12 cellular contexts compared by ENCODE assay signal in the genomic region with DNA sequence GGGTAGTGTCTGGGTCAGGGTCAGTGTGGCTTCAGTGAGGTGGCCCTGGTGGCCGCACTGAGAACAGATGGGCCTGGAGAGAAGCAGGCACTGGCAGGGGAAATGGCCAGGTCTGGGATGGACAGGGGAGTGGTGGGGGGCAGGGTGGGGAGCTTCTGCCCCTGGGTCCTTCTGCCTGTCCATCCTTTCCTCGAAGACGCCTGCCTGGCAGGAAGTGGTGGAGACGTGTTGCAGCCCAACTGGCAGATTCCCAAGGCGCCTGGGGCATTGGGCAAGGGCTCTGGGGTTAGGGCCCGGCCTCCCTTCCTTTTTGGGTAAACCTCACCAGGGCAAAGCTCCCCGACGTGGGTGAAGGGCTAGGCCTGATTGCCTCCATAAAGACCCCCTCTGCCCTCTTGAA. TPM values are rescaled to one million over a fixed set of nuclear protein-coding genes. Genes with fewer than 3 reads are reported as not detected.
DNase-seq lines count a peak whose midpoint lies in the region; ATAC-seq and TF ChIP-seq lines count a peak whose summit lies in the region.
"Had no signal": no experiment of that assay in that cellular context is flagged by ENCODE, and none has a peak within 500 bp of the region (broad histone marks: within the 10 kb centered on the region; RNA-seq: fewer than 3 reads in every experiment).

No MANE protein-coding gene starts in this region.

- DNase-seq in CD1c-positive myeloid dendritic cell (ENCODE audit: extremely low spot score) (peak; percentile 39), PC-3 (peak; percentile 53), foreskin melanocyte (peak; percentile 59), posterior cingulate gyrus (peak in 6 of 10 donors; percentile 31 to 91 (median 52)), mesenteric fat pad (ENCODE audit: low spot score) (no peak), NCI-H345 treated with DMSO at 0.1 percent for 48 hours (lab: John Stamatoyannopoulos, UW; ENCODE audit: unreplicated experiment) (no peak), NCI-H748 treated with DMSO at 0.1 percent for 48 hours (lab: John Stamatoyannopoulos, UW) (no peak), NCI-H1105 (lab: John Stamatoyannopoulos, UW) (no peak)
- DNase-seq: activated CD8-positive, alpha-beta memory T cell treated with anti-CD3 and anti-CD28 coated beads for 24 hours; effector memory CD8-positive, alpha-beta T cell; NCI-H774; nephron progenitor cell had no signal

- H3K9me2 ChIP-seq in PC-3 (replicated peaks; ENCODE audit: low read length): no peaks in the 10 kb centered on the region

- H3K27me3 ChIP-seq in PC-3 (ENCODE audit: low read length): no peaks in the 10 kb centered on the region

- H3K79me2 ChIP-seq in PC-3 (ENCODE audit: low read length): peaks cover 98% of the 10 kb centered on the region

- H2AFZ ChIP-seq in PC-3 (ENCODE audit: low read length): no peak overlapping the region

- H3K27ac ChIP-seq in PC-3 (ENCODE audit: low read length): no peak overlapping the region

- intact Hi-C loops in PC-3 (cut with micrococcal nuclease) (no loop called here), posterior cingulate gyrus (cut with DNase I) (no loop called here)

- no TSS peak for BruUV-seq in PC-3 (replicated peaks; lab: Mats Ljungman, UMichigan)

- H3F3A ChIP-seq in PC-3 (ENCODE audit: low read length, unreplicated experiment): no peaks in the 10 kb centered on the region

- H3K4me3 ChIP-seq in PC-3 (ENCODE audit: low read length): no peak overlapping the region

- H3K9me3 ChIP-seq in PC-3 (ENCODE audit: low read length): no peaks in the 10 kb centered on the region

- no peak; the same call in 1 of the 2 replicates for TF ChIP-seq CTCF in PC-3 (conservative IDR thresholded peaks at IDR 0.05; ENCODE audit: low read depth, low read length)

- peaks cover 36% of the 10 kb centered on the region for H3K4me1 ChIP-seq in PC-3 (ENCODE audit: insufficient read depth, low read length)

- CTCF ChIA-PET in PC-3 (lab: Charles Lee): no interaction called here

- H3K4me2 ChIP-seq in PC-3 (ENCODE audit: low read length): peak overlapping the region; percentile 13; the same call in 1 of the 2 replicates

- H3K36me3 ChIP-seq in PC-3 (ENCODE audit: low read depth, low read length): peaks cover 6% of the 10 kb centered on the region; the same call in 1 of the 2 replicates

- no peak overlapping the region for H3K9ac ChIP-seq in PC-3 (ENCODE audit: low read length)

- ATAC-seq in PC-3: no peak
- ATAC-seq: effector memory CD8-positive, alpha-beta T cell had no signal

- POLR2A ChIA-PET in PC-3 (lab: Charles Lee; ENCODE audit: unreplicated experiment): no interaction called here

- peaks cover 32% of the 10 kb centered on the region for H4K20me1 ChIP-seq in PC-3 (ENCODE audit: low read length)

RNA-seq across cellular contexts. Expression of gene SRC, which starts 10.4 kb away (rescaled TPM):
- 55.6 and 82.1 TPM in 2 replicates for total RNA-seq in PC-3 (2014; rRNA removed)
- 23.9 TPM for total RNA-seq in mesenteric fat pad

Comparison
In these comparisons a context has a peak if more than half of its experiments do, and no peak if none do; other contexts are left out.
1. DNase-seq: peak in CD1c-positive myeloid dendritic cell (single experiment), PC-3 (single experiment), foreskin melanocyte (single experiment) and posterior cingulate gyrus (6 of 10); none in mesenteric fat pad (single experiment), NCI-H345 treated with DMSO at 0.1 percent for 48 hours (single experiment), NCI-H748 treated with DMSO at 0.1 percent for 48 hours (single experiment) and NCI-H1105 (single experiment).